25 cellular contexts compared by ENCODE assay signal in the genomic region with DNA sequence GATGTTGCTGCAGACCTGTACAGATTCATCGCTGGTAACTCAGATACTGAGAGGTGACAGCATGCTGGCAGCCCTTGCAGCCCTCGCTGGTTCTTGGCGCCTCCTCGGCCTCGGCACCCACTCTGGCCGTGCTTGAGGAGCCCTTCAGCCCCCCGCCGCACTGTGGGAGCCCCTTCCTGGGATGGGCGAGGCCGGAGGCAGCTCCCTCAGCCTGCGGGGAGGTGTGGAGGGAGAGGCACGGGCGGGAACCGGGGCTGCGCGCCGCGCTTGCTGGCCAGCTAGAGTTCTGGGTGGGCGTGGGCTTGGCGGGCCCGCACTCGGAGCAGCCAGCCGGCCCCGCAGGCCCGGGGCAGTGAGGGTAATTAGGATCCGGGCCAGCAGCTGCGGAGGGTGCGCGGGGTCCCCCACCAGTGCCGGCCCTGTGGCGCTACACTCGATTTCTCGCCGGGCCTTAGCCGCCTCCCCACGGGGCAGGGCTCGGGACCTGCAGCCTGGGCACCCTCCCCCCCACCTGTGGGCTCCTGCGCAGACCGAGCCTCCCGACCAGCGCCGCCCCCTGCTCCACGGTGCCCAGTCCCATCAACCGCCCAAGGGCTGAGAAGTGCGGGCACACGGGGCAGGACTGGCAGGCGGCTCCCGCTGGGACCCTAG. TPM values are rescaled to one million over a fixed set of nuclear protein-coding genes. Genes with fewer than 3 reads are reported as not detected.
"Had no signal": no experiment of that assay in that cellular context is flagged by ENCODE, and none has a peak within 500 bp of the region (broad histone marks: within the 10 kb centered on the region; RNA-seq: fewer than 3 reads in every experiment).

No MANE protein-coding gene starts in this region.

- H3K9me3 ChIP-seq: MG63, SK-N-SH had no signal

- DNase-seq: IMR-90, Karpas-422, KG1, MG63, NCI-H1092, NCI-H1105 treated with DMSO at 0.1 percent for 48 hours, NCI-H1417 treated with DMSO at 0.1 percent for 48 hours, NCI-H146, NCI-H1694 treated with DMSO at 0.1 percent for 48 hours, NCI-H1930, NCI-H2081, NCI-H2107, NCI-H226, NCI-H446, NCI-H510A, NCI-H524 treated with DMSO at 0.1 percent for 48 hours, NCI-H69, NCI-H774, RPMI8226, SHP77, SK-N-SH had no signal

- FAIRE-seq: HepG2, RCC 7860 had no signal

- H3K9ac ChIP-seq: SK-N-SH had no signal

- H3K36me3 ChIP-seq: MG63 had no signal

- H3K4me3 ChIP-seq: MG63 had no signal

- ATAC-seq: HepG2 had no signal

RNA-seq across cellular contexts. Expression of a gene that starts 13.2 kb away (rescaled TPM):
- total RNA-seq: HepG2, HT1080, IMR-90, SK-MEL-5 had no signal
- polyA plus RNA-seq: HepG2, IMR-90 had no signal
